1 cellular context compared by ENCODE assay signal in the genomic region with DNA sequence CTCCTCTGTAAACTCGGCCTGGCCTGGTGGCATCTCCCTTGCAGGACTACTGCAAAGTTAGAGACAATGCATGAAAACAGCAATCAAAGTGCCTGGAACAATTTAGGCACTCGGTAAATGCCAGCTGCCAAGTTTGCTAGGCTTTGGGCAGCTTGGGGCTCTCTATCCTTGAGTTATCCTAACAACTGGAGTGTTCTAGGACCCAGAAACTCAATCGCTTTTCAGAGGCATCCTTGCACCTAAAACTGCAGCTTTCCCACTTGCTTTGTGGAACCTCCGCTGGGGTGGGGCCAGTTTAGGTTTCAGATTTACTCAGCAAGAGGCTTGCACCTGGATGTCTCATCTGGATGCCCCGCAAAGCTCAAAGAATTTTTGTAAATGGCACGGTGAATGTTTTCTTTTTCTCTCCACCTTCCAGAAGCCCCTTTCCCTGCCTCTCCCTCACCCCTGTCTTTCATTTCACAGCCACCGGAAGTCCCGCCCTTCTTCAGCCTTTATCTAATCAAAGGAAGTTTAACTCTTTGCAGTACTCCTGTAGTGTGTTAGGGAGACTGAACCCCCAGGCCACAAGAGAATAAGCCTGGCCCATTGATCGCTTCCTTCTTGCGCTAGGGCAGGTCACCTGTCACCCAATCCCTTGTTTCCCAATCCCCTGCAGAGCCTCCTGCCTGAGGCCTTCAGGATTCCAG. TPM values are rescaled to one million over a fixed set of nuclear protein-coding genes. Genes with fewer than 3 reads are reported as not detected.
"Had no signal": no experiment of that assay in that cellular context is flagged by ENCODE, and none has a peak within 500 bp of the region (broad histone marks: within the 10 kb centered on the region; RNA-seq: fewer than 3 reads in every experiment).

No MANE protein-coding gene starts in this region.

RNA-seq across cellular contexts. Expression of a gene that starts 27.3 kb away (rescaled TPM):
- total RNA-seq: MCF 10A had no signal
